ENCODE assay signal across 24 cellular contexts in genomic region chr5:10593531-10594181, GRCh38. TPM values are rescaled to one million over a fixed set of nuclear protein-coding genes. Genes with fewer than 3 reads are reported as not detected.
DNase-seq lines count a peak whose midpoint lies in the region; ATAC-seq, FAIRE-seq and TF ChIP-seq lines count a peak whose summit lies in the region.
"Had no signal": no experiment of that assay in that cellular context is flagged by ENCODE, and none has a peak within 500 bp of the region (broad histone marks: within the 10 kb centered on the region; RNA-seq: fewer than 3 reads in every experiment).

No MANE protein-coding gene starts in this region.

- no peak overlapping the region for H3K4me2 ChIP-seq in DND-41 (ENCODE audit: insufficient read depth, low read length)
- H3K4me2 ChIP-seq in KMS-11, result peak overlapping the region; percentile 92; the same call in 1 of the 2 replicates
- no peak overlapping the region for H3K4me2 ChIP-seq in K562 (ENCODE audit: insufficient read depth, low read length)

- no peaks in the 10 kb centered on the region for H3K9me3 ChIP-seq in DND-41 (ENCODE audit: insufficient read depth, low read length, severe bottlenecking)
- H3K9me3 ChIP-seq in K562 (replicated peaks; ENCODE audit: control insufficient read depth, insufficient read depth, low read depth, low read length), result no peaks in the 10 kb centered on the region
- H3K9me3 ChIP-seq: thoracic aorta had no signal

- H3K9ac ChIP-seq in DND-41 (ENCODE audit: low read depth, low read length) (no peak overlapping the region), KMS-11 (no peak overlapping the region), K562 (ENCODE audit: insufficient read depth in 1 of 2, low read depth in 2 of 2, low read length in 2 of 2) (no peak overlapping the region; a peak in 1 of 4 replicates)

- intact Hi-C loops in K562 (cut with micrococcal nuclease), result no loop called here

- no peak overlapping the region for H3K4me3 ChIP-seq in DND-41 (ENCODE audit: low read depth in 1 of 2, low read length in 2 of 2)
- H3K4me3 ChIP-seq in KMS-11 (IDR thresholded peaks at IDR 0.05; ENCODE audit: insufficient read depth, low read depth, low read length), result no peak overlapping the region
- H3K4me3 ChIP-seq in K562, result no peak overlapping the region
- H3K4me3 ChIP-seq in H7 (ENCODE audit: insufficient read depth, low read depth, low read length), result no peak overlapping the region
- H3K4me3 ChIP-seq: thoracic aorta had no signal

- POLR2A ChIA-PET in K562 (lab: Yijun Ruan, JAX), result interaction anchor here (0.5 to 1.6 kb wide), 3 partner anchors 13 to 185 kb away, joined by 3 to 5 read pairs (median 3); no protein-coding TSS in a partner anchor

- no peaks in the 10 kb centered on the region for H4K20me1 ChIP-seq in DND-41 (ENCODE audit: insufficient read depth, low read length)
- H4K20me1 ChIP-seq in KMS-11 (ENCODE audit: insufficient read depth), result no peaks in the 10 kb centered on the region
- no peaks in the 10 kb centered on the region for H4K20me1 ChIP-seq in K562 (replicated peaks; ENCODE audit: control insufficient read depth, insufficient read depth, low read length)

- H2AFZ ChIP-seq in DND-41 (ENCODE audit: low read depth, low read length), result no peak overlapping the region
- no peak overlapping the region for H2AFZ ChIP-seq in KMS-11 (ENCODE audit: low read depth)
- peak overlapping the region; percentile 9; the same call in 1 of the 2 replicates for H2AFZ ChIP-seq in K562 (ENCODE audit: low read depth, low read length)

- peaks cover 86% of the 10 kb centered on the region for H3K4me1 ChIP-seq in DND-41 (ENCODE audit: insufficient read depth, low read length)
- peaks cover 84% of the 10 kb centered on the region for H3K4me1 ChIP-seq in KMS-11 (ENCODE audit: low read depth, poor library complexity, severe bottlenecking)
- peaks cover 33 to 43% of the 10 kb centered on the region in 2 experiments for H3K4me1 ChIP-seq in K562 (replicated peaks in 1 of 2; ENCODE audit: control insufficient read depth in 2 of 2, insufficient read depth in 2 of 2, low read length in 2 of 2)

- H3K27ac ChIP-seq in DND-41 (ENCODE audit: low read length) (peak overlapping the region; percentile 56), KMS-11 (no peak overlapping the region), K562 (ENCODE audit: extremely low read depth, low read depth, low read length) (no peak overlapping the region)
- H3K27ac ChIP-seq: thoracic aorta had no signal

- no peak for TF ChIP-seq EP300 in K562 (IDR thresholded peaks at IDR 0.05; ENCODE audit: low read length)

- 62% methylated on average over 7 of the region's 7 CpGs for WGBS in K562 (ENCODE audit: insufficient coverage, low coverage, missing lambda C conversion rate)

- FAIRE-seq in K562 (lab: Jason Lieb, UNC), result no peak

- in situ Hi-C loops in K562 (cut with MboI), result no loop called here

- TF ChIP-seq RAD21 in K562 (CRISPR knock-in tag; conservative IDR thresholded peaks at IDR 0.05 in 1 of 2, IDR thresholded peaks at IDR 0.05 in 1 of 2), result peak in 1 of 2 experiments; percentile 46; a peak in 3 of 4 replicates

- peaks cover 3% of the 10 kb centered on the region for H3K9me1 ChIP-seq in K562 (ENCODE audit: control insufficient read depth, insufficient read depth, low read length)

- TF ChIP-seq POLR2A in K562 (conservative IDR thresholded peaks at IDR 0.05), result no peak

- TF ChIP-seq CTCF in DND-41 (IDR thresholded peaks at IDR 0.05; ENCODE audit: borderline replicate concordance, extremely low read depth, low read length, poor library complexity, severe bottlenecking) (no peak), KMS-11 (conservative IDR thresholded peaks at IDR 0.05; ENCODE audit: low read depth, low read length) (no peak), K562 (IDR thresholded peaks at IDR 0.05 in 2 of 3, conservative IDR thresholded peaks at IDR 0.05 in 1 of 3; ENCODE audit: insufficient read depth in 2 of 3, low read depth in 1 of 3, low read length in 3 of 3) (peak in 2 of 3 experiments; percentile 12 to 37; a peak in 2 of 6 replicates)

- DNase-seq in DND-41, result no peak
- no peak for DNase-seq in K562 (ENCODE audit: extremely low read depth in 1 of 4, low spot score in 3 of 4)
- peak; percentile 10 for DNase-seq in stimulated activated CD8-positive, alpha-beta memory T cell treated with anti-CD3 and anti-CD28 coated beads, Interleukin-4, amount 100 ng/mL, for 48 hours
- no peak for DNase-seq in H7
- DNase-seq: activated CD4-positive, alpha-beta T cell treated with anti-CD3 and anti-CD28 coated beads, Interleukin-2, amount 50 U/mL, for 48 hours; activated CD4-positive, CD25-positive, alpha-beta regulatory T cell; activated effector memory CD4-positive, alpha-beta T cell treated with Interleukin-2 at 50 U/mL for 16 hours; activated naive CD8-positive, alpha-beta T cell treated with anti-CD3 and anti-CD28 coated beads for 36 hours; activated T-cell treated with anti-CD3 and anti-CD28 coated beads for 4 hours; DMS79; GF-D8; hypothalamus; immature natural killer cell; NCI-H1092; NCI-H187; NCI-H526 treated with DMSO at 0.1 percent for 48 hours; stimulated activated CD4-positive, alpha-beta T cell treated with anti-CD3 and anti-CD28 coated beads, Interleukin-12 subunit alpha, Interleukin-12 subunit beta, amount 100 ng/mL, for 4 hours; stimulated activated CD4-positive, alpha-beta T cell treated with anti-CD3 and anti-CD28 coated beads, Interleukin-4, amount 100 ng/mL, for 4 hours; stimulated activated naive CD4-positive, alpha-beta T cell treated with Interleukin-2 at 50 U/mL for 16 hours had no signal

- ATAC-seq in DND-41 (ENCODE audit: insufficient read depth, low read depth), result no peak
- ATAC-seq in K562, result no peak
- no peak for ATAC-seq in HG03108 (IDR thresholded peaks at IDR 0.05; ENCODE audit: unreplicated experiment)
- no peak for ATAC-seq in GM18907 (IDR thresholded peaks at IDR 0.05; ENCODE audit: unreplicated experiment)
- ATAC-seq: sciatic nerve had no signal

- H3K79me2 ChIP-seq in DND-41 (ENCODE audit: insufficient read depth, low read length) (peaks cover 90% of the 10 kb centered on the region), KMS-11 (ENCODE audit: insufficient read depth, low read depth) (no peaks in the 10 kb centered on the region), K562 (ENCODE audit: control insufficient read depth, insufficient read depth, low read length) (no peaks in the 10 kb centered on the region)

- no peaks in the 10 kb centered on the region for H3K27me3 ChIP-seq in DND-41 (ENCODE audit: insufficient read depth, low read length, poor library complexity)
- H3K27me3 ChIP-seq in KMS-11 (ENCODE audit: insufficient read depth, low read depth), result no peaks in the 10 kb centered on the region
- H3K27me3 ChIP-seq in K562 (ENCODE audit: control insufficient read depth in 2 of 2, insufficient read depth in 2 of 2, low read length in 2 of 2), result no peaks in the 10 kb centered on the region
- no peaks in the 10 kb centered on the region for H3K27me3 ChIP-seq in H7 (ENCODE audit: control insufficient read depth, insufficient read depth, low read length)

- CTCF ChIA-PET in K562 (lab: Yijun Ruan, JAX; ENCODE audit: low intra/inter-chr PET ratio), result no interaction called here

- no TSS peak for BruUV-seq in K562 (replicated peaks; lab: Mats Ljungman, UMichigan)

- H3K36me3 ChIP-seq in DND-41 (ENCODE audit: insufficient read depth, low read length), result 0 out of 2 replicates have a peak, but pooled peaks cover 6% of the 10 kb centered on the region
- no peaks in the 10 kb centered on the region for H3K36me3 ChIP-seq in KMS-11 (ENCODE audit: insufficient read depth)
- H3K36me3 ChIP-seq in K562 (ENCODE audit: control insufficient read depth, insufficient read depth, low read length), result no peaks in the 10 kb centered on the region
- no peaks in the 10 kb centered on the region; the same call in 1 of the 2 replicates for H3K36me3 ChIP-seq in H7 (replicated peaks; ENCODE audit: control insufficient read depth, insufficient read depth, low read length)
- H3K36me3 ChIP-seq: thoracic aorta had no signal

TF ChIP-seq in K562, 482 proteins besides CTCF, POLR2A, EP300 and RAD21 (continues in another document):
- TF ChIP-seq ILK (tag; IDR thresholded peaks at IDR 0.05; ENCODE audit: borderline replicate concordance, low read depth), result no peak

RNA-seq across cellular contexts. Expression of gene ANKRD33B, which starts 29.8 kb away (rescaled TPM):
- 1.3 and 1.7 TPM in 2 replicates for total RNA-seq in K562 (2011; cell fraction: chromatin; rRNA removed; ENCODE audit: low replicate concordance)
- 1.5 and 1.6 TPM in 2 replicates for total RNA-seq in K562 (2011; cell fraction: nucleolus; rRNA removed)
- total RNA-seq in K562 (2011; cell fraction: nucleoplasm; rRNA removed), result 1.5 and 1.7 TPM in 2 replicates
- total RNA-seq in K562 (2014; rRNA removed) (0.45 and 0.53 TPM in 2 replicates), K562 (2014; rRNA removed; fragmentation: Illumina TruSeq; extraction: Trizol) (0.38 and 0.40 TPM in 2 replicates), K562 (2015; rRNA removed; fragmentation: Illumina TruSeq; extraction: Trizol) (1.5 TPM in 2 replicates), K562 (2021) (1.3 and 1.7 TPM in 2 replicates)
- polyA plus RNA-seq in K562 (2011; rRNA removed) (0.08 and 0.17 TPM in 2 replicates), K562 (2014; fragmentation: Illumina TruSeq; extraction: Trizol) (0.43 and 0.54 TPM in 2 replicates), K562 (2014; fragmentation: Nextera tagmentation; extraction: Ambion mirVana) (under 1 TPM; 0.10 to 0.17 TPM), K562 (2014; rRNA removed) (0.16 and 0.33 TPM in 2 replicates)
- 0.15 and 0.21 TPM in 2 replicates for polyA plus RNA-seq in K562 (2011; cell fraction: cytosol; rRNA removed)
- polyA plus RNA-seq in K562 (2011; cell fraction: nucleus; rRNA removed), result 0.24 and 0.44 TPM in 2 replicates
- 1.5 and 3.9 TPM in 2 replicates for polyA plus RNA-seq in K562 (2012)
- 0.36 and 0.67 TPM in 2 replicates for polyA minus RNA-seq in K562 (2011; rRNA and poly(A)+ RNA removed)
- polyA minus RNA-seq in K562 (2011; cell fraction: cytosol; rRNA and poly(A)+ RNA removed), result 0.36 and 1.2 TPM in 2 replicates
- polyA minus RNA-seq in K562 (2011; cell fraction: nucleus; rRNA and poly(A)+ RNA removed), result 0.78 and 0.81 TPM in 2 replicates
- 1.1 and 1.6 TPM in 2 replicates for total RNA-seq in H7 (2014; rRNA removed; shearing (Covaris generic))

Comparison
In these comparisons a context has a peak if more than half of its experiments do, and no peak if none do; other contexts are left out.
1. CTCF ChIP-seq: peak in K562 (2 of 3); none in DND-41 (single experiment) and KMS-11 (single experiment).